ENCODE assay signal across 8 cellular contexts in the genomic region with DNA sequence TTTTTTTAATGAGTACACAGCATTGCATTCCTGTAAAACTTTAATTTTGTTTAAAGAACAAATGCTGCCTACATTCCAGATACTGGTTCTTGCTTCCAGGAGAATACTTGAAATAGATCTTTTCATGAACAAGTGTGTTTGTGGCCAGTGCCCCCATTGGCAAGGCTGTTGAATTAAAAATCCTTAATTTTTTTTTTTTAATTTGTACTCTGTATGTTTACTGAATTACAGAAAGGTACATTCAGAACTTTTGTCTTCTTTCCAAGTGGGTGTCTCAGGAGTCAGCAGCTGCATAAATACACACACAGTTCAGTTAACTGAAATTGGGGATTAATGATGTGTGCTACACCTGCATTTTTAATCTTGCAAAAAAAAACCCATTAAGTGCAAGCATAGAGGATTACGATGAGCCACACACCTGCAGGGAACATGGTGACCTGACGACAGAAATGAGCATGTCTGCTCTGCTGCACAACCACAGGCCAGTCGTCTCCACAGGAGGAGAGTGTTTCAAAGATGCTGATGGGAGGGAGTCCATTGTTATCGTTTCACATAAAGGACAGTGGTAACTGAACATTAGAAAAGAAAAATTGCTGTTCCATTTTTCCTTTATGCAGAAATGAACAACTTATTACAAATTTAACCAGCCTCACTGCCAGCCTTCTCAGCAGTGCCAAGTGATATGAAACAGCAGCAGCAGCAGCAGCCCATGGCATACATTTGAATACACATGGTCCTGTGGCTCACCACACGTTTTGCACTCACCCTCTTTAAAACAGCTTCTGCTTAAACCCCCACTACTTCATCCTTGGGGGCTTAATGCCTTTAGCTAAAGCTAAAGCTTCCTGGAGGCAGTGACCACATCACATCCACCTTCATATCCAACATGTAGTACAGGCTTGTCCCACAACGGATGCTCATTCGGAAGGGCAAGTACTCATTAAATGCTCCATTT.
DNase-seq lines count a peak whose midpoint lies in the region; ATAC-seq and TF ChIP-seq lines count a peak whose summit lies in the region.

No MANE protein-coding gene starts in this region.

- H3K36me3 ChIP-seq in vagina, result no peaks in the 10 kb centered on the region

- CTCF ChIA-PET in Calu3 (lab: Charles Lee), result no interaction called here

- H3K36me3 Mint-ChIP-seq in effector memory CD8-positive, alpha-beta T cell (ENCODE audit: insufficient read depth), result no peaks in the 10 kb centered on the region
- no peaks in the 10 kb centered on the region for H3K36me3 Mint-ChIP-seq in Calu3 (ENCODE audit: insufficient read depth, unreplicated experiment)

- no peaks in the 10 kb centered on the region for H3K27me3 ChIP-seq in vagina

- H3K4me3 ChIP-seq in LNCaP clone FGC (ENCODE audit: low read depth, low read length) (peak overlapping the region; percentile 21; the same call in 1 of the 2 replicates), vagina (no peak overlapping the region)

- ATAC-seq in GM18517 (IDR thresholded peaks at IDR 0.05; ENCODE audit: unreplicated experiment) (peak; percentile 63), HG02571 (IDR thresholded peaks at IDR 0.05; ENCODE audit: unreplicated experiment) (peak; percentile 60)
- ATAC-seq in effector memory CD8-positive, alpha-beta T cell (replicated peaks), result no peak

- BruUV-seq in Calu3 (replicated peaks; lab: Mats Ljungman, UMichigan), result no TSS peak

- H3K4me1 Mint-ChIP-seq in effector memory CD8-positive, alpha-beta T cell (ENCODE audit: low read depth in 2 of 2), result peaks cover 14 to 18% of the 10 kb centered on the region in 2 donors
- peaks cover 7% of the 10 kb centered on the region for H3K4me1 Mint-ChIP-seq in Calu3 (ENCODE audit: low read depth, unreplicated experiment)

- peak overlapping the region; percentile 75 to 94 for H3K27ac Mint-ChIP-seq in effector memory CD8-positive, alpha-beta T cell
- H3K27ac Mint-ChIP-seq in Calu3 (ENCODE audit: unreplicated experiment), result no peak overlapping the region

- H3K27me3 Mint-ChIP-seq in effector memory CD8-positive, alpha-beta T cell, result no peaks in the 10 kb centered on the region
- H3K27me3 Mint-ChIP-seq in Calu3 (ENCODE audit: unreplicated experiment), result no peaks in the 10 kb centered on the region

- H3K4me3 Mint-ChIP-seq in effector memory CD8-positive, alpha-beta T cell, result no peak overlapping the region
- H3K4me3 Mint-ChIP-seq in Calu3 (ENCODE audit: low read depth, unreplicated experiment), result no peak overlapping the region

- peaks cover 12% of the 10 kb centered on the region for H3K4me1 ChIP-seq in vagina

- TF ChIP-seq POLR2A in vagina (IDR thresholded peaks at IDR 0.05), result no peak

- TF ChIP-seq CTCF in LNCaP clone FGC (IDR thresholded peaks at IDR 0.05; ENCODE audit: control insufficient read depth, extremely low read depth, insufficient read depth) (no peak), Calu3 (IDR thresholded peaks at IDR 0.05; ENCODE audit: unreplicated experiment) (no peak), vagina (IDR thresholded peaks at IDR 0.05) (no peak)

- H3K27ac ChIP-seq in vagina, result no peak overlapping the region

- no peaks in the 10 kb centered on the region for H3K9me3 ChIP-seq in vagina

- intact Hi-C loops in Calu3 (cut with micrococcal nuclease; ENCODE audit: unreplicated experiment), result no loop called here
- intact Hi-C loops in vagina (cut with DNase I), result no loop called here

- DNase-seq in LNCaP clone FGC (ENCODE audit: low read depth) (peak; percentile 92), RKO (ENCODE audit: low spot score) (no peak), Calu3 (no peak), vagina (ENCODE audit: extremely low spot score in 2 of 2) (no peak), midbrain (lab: John Stamatoyannopoulos, UW) (no peak)
- DNase-seq in effector memory CD8-positive, alpha-beta T cell, result no peak

- no peaks in the 10 kb centered on the region for H3K9me3 Mint-ChIP-seq in effector memory CD8-positive, alpha-beta T cell
- peaks cover 2% of the 10 kb centered on the region for H3K9me3 Mint-ChIP-seq in Calu3 (ENCODE audit: low read depth, unreplicated experiment)
